Comparison of ENCODE assay signal across 14 cellular contexts in the genomic region with DNA sequence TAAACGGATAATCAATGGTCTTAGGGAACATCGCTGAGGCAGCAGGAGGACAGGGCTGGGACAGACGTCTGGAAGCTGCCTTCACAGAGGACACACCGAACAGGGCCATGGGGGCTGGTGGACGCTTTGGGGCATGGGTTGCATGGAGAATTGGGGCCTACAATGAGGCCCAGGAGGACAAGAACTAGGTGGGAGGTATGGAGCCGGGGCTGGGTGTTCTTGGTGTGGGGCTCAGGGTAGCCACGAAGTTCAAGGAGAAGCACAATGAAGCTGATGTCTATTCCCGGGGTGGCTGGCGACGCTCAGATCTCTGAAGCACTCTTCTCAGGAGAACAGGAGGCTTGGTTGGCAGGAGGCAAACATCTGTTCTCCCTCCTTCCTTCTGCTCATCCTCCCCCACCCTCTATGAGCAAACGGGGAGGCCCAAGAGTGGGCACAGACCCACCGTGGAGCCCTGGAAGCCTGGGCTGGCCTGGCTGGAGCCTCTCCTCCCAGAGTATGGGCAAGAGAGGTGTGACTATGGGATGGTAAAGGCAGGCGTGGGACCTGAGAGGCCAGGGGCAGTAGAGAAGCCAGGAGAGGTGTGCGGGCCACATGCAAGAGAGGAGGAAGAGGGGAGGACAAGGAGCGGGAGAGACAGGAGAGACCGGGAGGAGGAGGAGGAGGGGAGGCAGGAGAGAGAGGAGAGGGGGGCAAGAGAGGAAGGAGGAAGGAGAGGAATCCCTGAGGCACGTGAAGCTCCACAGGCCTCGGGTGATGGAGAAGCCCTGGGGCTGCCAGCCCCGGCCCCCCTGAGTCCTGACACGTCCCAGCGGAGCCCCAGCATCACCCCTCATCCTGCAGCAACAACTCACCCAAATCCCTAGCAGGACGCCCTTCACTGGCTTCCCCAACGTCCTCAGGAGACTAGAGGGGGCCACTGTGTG.
"Had no signal": no experiment of that assay in that cellular context is flagged by ENCODE, and none has a peak within 500 bp of the region (broad histone marks: within the 10 kb centered on the region; RNA-seq: fewer than 3 reads in every experiment).

No MANE protein-coding gene starts in this region.

- H3K4me1 ChIP-seq: transverse colon had no signal

- H3K4me3 Mint-ChIP-seq: activated CD4-positive, alpha-beta memory T cell treated with anti-CD3 and anti-CD28 coated beads, Interleukin-2, amount 10 ng/mL, durations not matched to agents 7 days and 5 days; activated naive CD8-positive, alpha-beta T cell treated with anti-CD3 and anti-CD28 coated beads for 36 hours; memory B cell; nephron; stimulated activated effector memory CD8-positive, alpha-beta T cell treated with anti-CD3 and anti-CD28 coated beads, Interleukin-12 subunit alpha, Interleukin-12 subunit beta, amount 100 ng/mL, for 72 hours had no signal

- H3K9me3 Mint-ChIP-seq: activated CD4-positive, alpha-beta memory T cell treated with anti-CD3 and anti-CD28 coated beads, Interleukin-2, amount 10 ng/mL, durations not matched to agents 7 days and 5 days; activated naive CD8-positive, alpha-beta T cell treated with anti-CD3 and anti-CD28 coated beads for 36 hours; memory B cell; nephron; stimulated activated effector memory CD8-positive, alpha-beta T cell treated with anti-CD3 and anti-CD28 coated beads, Interleukin-12 subunit alpha, Interleukin-12 subunit beta, amount 100 ng/mL, for 72 hours had no signal

- H3K27ac Mint-ChIP-seq: activated CD4-positive, alpha-beta memory T cell treated with anti-CD3 and anti-CD28 coated beads, Interleukin-2, amount 10 ng/mL, durations not matched to agents 7 days and 5 days; activated naive CD8-positive, alpha-beta T cell treated with anti-CD3 and anti-CD28 coated beads for 36 hours; memory B cell; nephron; stimulated activated effector memory CD8-positive, alpha-beta T cell treated with anti-CD3 and anti-CD28 coated beads, Interleukin-12 subunit alpha, Interleukin-12 subunit beta, amount 100 ng/mL, for 72 hours had no signal

- H3K4me1 Mint-ChIP-seq: activated CD4-positive, alpha-beta memory T cell treated with anti-CD3 and anti-CD28 coated beads, Interleukin-2, amount 10 ng/mL, durations not matched to agents 7 days and 5 days; activated naive CD8-positive, alpha-beta T cell treated with anti-CD3 and anti-CD28 coated beads for 36 hours; stimulated activated effector memory CD8-positive, alpha-beta T cell treated with anti-CD3 and anti-CD28 coated beads, Interleukin-12 subunit alpha, Interleukin-12 subunit beta, amount 100 ng/mL, for 72 hours had no signal

- H3K36me3 Mint-ChIP-seq: activated naive CD8-positive, alpha-beta T cell treated with anti-CD3 and anti-CD28 coated beads for 36 hours; memory B cell; stimulated activated effector memory CD8-positive, alpha-beta T cell treated with anti-CD3 and anti-CD28 coated beads, Interleukin-12 subunit alpha, Interleukin-12 subunit beta, amount 100 ng/mL, for 72 hours had no signal

- ATAC-seq: stimulated activated effector memory CD8-positive, alpha-beta T cell treated with anti-CD3 and anti-CD28 coated beads, Interleukin-12 subunit alpha, Interleukin-12 subunit beta, amount 100 ng/mL, for 72 hours had no signal

- H3K27me3 Mint-ChIP-seq: activated CD4-positive, alpha-beta memory T cell treated with anti-CD3 and anti-CD28 coated beads, Interleukin-2, amount 10 ng/mL, durations not matched to agents 7 days and 5 days had no signal

- H3K9me3 ChIP-seq: breast epithelium, pancreas, transverse colon had no signal

- H3K36me3 ChIP-seq: breast epithelium, pancreas, transverse colon had no signal

- H3K27me3 ChIP-seq: pancreas had no signal

- H3K4me2 ChIP-seq: smooth muscle cell had no signal

- H3K27ac ChIP-seq: breast epithelium, pancreas, transverse colon had no signal

- H3K4me3 ChIP-seq: breast epithelium, pancreas, smooth muscle cell, transverse colon had no signal

- FAIRE-seq: endometrium, pancreas had no signal

- DNase-seq: activated CD4-positive, alpha-beta memory T cell treated with anti-CD3 and anti-CD28 coated beads, Interleukin-2, amount 10 ng/mL, durations not matched to agents 7 days and 5 days; activated gamma-delta T cell treated with Interleukin-2 at 50 U/mL for 16 hours; activated naive CD8-positive, alpha-beta T cell treated with anti-CD3 and anti-CD28 coated beads for 36 hours; activated T-cell treated with anti-CD3 and anti-CD28 coated beads, Interleukin-2, amount 50 U/mL, for 48 hours; retina; T1000; transverse colon had no signal
